9 cellular contexts compared by ENCODE assay signal in genomic region chr18:54558609-54559585, GRCh38. TPM values are rescaled to one million over a fixed set of nuclear protein-coding genes. Genes with fewer than 3 reads are reported as not detected.
A peak's percentile ranks its signal among the peaks of the same experiment; 100 is the strongest.
DNase-seq lines count a peak whose midpoint lies in the region; ATAC-seq, FAIRE-seq and TF ChIP-seq lines count a peak whose summit lies in the region.
"Had no signal": no experiment of that assay in that cellular context is flagged by ENCODE, and none has a peak within 500 bp of the region (broad histone marks: within the 10 kb centered on the region; RNA-seq: fewer than 3 reads in every experiment).

No MANE protein-coding gene starts in this region.

- no peaks in the 10 kb centered on the region for H3K36me3 ChIP-seq in spleen
- H3K36me3 ChIP-seq: SJSA1 had no signal

- peak; percentile 52 for ATAC-seq in GM21367 (IDR thresholded peaks at IDR 0.05; ENCODE audit: unreplicated experiment)
- ATAC-seq in HG03135 (IDR thresholded peaks at IDR 0.05; ENCODE audit: unreplicated experiment), result no peak
- ATAC-seq in GM21717 (IDR thresholded peaks at IDR 0.05; ENCODE audit: unreplicated experiment), result no peak

- no peak overlapping the region for H3K4me3 ChIP-seq in epithelial cell of proximal tubule (ENCODE audit: low read depth, low read length)
- no peak overlapping the region for H3K4me3 ChIP-seq in spleen
- H3K4me3 ChIP-seq: SJSA1 had no signal

- intact Hi-C loops in spleen (cut with DNase I; ENCODE audit: low total_unique reads), result no loop called here

- H3K27me3 ChIP-seq in spleen (replicated peaks in 1 of 7), result no peaks in the 10 kb centered on the region
- H3K27me3 ChIP-seq: SJSA1 had no signal

- TF ChIP-seq CTCF in D721Med (IDR thresholded peaks at IDR 0.05; ENCODE audit: insufficient read depth, missing control alignments), result peak; percentile 59
- TF ChIP-seq CTCF in epithelial cell of proximal tubule (conservative IDR thresholded peaks at IDR 0.05; ENCODE audit: low read depth, low read length), result peak; percentile 81
- peak in 8 of 11 experiments; percentile 23 to 65 (median 55) for TF ChIP-seq CTCF in spleen (IDR thresholded peaks at IDR 0.05 in 8 of 11, conservative IDR thresholded peaks at IDR 0.05 in 3 of 11)

- H3K9me3 ChIP-seq in spleen, result no peaks in the 10 kb centered on the region
- H3K9me3 ChIP-seq: SJSA1 had no signal

- 82 to 96% (median 87%) methylated on average over 3 of the region's 3 CpGs for WGBS in spleen, 5 donors

- DNase-seq in D721Med (ENCODE audit: insufficient read length, low spot score) (no peak), NCI-H2227 (lab: John Stamatoyannopoulos, UW; ENCODE audit: unreplicated experiment) (peak; percentile 26), epithelial cell of proximal tubule (ENCODE audit: low read depth) (no peak), spleen (no peak), NCI-H1092 (lab: John Stamatoyannopoulos, UW) (no peak)

- H3K4me1 ChIP-seq in spleen, result no peaks in the 10 kb centered on the region
- H3K4me1 ChIP-seq: SJSA1 had no signal

- peak; percentile 99 for FAIRE-seq in D721Med (lab: Jason Lieb, UNC)

- TF ChIP-seq POLR2A in spleen (IDR thresholded peaks at IDR 0.05), result no peak

- H3K27ac ChIP-seq in spleen, result no peak overlapping the region
- H3K27ac ChIP-seq: SJSA1 had no signal

RNA-seq across cellular contexts. Expression of gene DYNAP, which starts 32.1 kb away (rescaled TPM):
- total RNA-seq in epithelial cell of proximal tubule (not detected in 2 replicates), spleen (1 to 10 TPM in 5 of 7 donors, under 1 TPM in 2; 0.63 to 2.6 (median 2.0) TPM)
- polyA plus RNA-seq in spleen, result under 1 TPM; 0.18 to 0.35 (median 0.22) TPM
- total RNA-seq: SJSA1 had no signal
